ENCODE assay signal across 1 cellular context in the genomic region with DNA sequence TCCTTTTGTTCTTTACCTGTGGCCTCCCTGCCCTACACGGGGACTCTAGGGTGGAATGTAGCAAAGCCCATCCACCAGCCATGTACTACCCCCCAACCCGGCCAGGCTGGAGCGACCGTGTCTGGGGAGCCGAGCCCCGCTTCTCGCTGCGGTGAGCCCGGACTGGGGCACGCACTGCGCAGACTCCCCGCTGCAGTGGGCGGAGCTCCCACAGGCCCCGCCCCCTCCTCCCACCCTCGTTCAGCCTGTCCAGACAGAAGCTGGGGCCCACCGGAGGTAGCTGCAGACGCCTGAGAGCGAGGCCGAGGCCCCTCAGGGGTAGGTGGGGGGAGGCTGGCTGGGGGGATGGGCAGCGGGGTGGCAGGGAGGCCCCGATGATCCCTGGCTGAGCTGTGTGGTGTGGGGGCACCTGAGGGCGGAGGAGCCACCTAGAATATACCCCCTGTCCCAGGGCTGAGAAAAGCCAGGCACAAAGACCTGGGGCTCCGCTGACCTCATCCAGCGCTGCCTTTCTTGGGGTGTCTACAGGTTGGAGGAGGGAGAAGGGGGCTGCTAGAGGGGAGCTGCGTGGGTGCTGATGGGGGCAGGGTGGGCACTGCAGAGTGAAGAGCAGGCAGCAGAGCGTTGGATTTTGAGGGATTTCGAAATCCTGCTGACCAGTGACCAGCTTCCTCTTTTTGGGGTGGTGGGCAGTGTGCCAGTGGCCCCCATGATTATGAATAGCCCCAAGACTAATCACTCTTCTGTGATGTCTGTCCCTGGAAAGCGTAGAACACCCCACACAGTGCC.
TF ChIP-seq lines count a peak whose summit lies in the region.

No MANE protein-coding gene starts in this region.

TF ChIP-seq in HEK293, 187 proteins besides CTCF, POLR2A, EP300 and RAD21 (continued from another document):
- TF ChIP-seq, protein P1, sequence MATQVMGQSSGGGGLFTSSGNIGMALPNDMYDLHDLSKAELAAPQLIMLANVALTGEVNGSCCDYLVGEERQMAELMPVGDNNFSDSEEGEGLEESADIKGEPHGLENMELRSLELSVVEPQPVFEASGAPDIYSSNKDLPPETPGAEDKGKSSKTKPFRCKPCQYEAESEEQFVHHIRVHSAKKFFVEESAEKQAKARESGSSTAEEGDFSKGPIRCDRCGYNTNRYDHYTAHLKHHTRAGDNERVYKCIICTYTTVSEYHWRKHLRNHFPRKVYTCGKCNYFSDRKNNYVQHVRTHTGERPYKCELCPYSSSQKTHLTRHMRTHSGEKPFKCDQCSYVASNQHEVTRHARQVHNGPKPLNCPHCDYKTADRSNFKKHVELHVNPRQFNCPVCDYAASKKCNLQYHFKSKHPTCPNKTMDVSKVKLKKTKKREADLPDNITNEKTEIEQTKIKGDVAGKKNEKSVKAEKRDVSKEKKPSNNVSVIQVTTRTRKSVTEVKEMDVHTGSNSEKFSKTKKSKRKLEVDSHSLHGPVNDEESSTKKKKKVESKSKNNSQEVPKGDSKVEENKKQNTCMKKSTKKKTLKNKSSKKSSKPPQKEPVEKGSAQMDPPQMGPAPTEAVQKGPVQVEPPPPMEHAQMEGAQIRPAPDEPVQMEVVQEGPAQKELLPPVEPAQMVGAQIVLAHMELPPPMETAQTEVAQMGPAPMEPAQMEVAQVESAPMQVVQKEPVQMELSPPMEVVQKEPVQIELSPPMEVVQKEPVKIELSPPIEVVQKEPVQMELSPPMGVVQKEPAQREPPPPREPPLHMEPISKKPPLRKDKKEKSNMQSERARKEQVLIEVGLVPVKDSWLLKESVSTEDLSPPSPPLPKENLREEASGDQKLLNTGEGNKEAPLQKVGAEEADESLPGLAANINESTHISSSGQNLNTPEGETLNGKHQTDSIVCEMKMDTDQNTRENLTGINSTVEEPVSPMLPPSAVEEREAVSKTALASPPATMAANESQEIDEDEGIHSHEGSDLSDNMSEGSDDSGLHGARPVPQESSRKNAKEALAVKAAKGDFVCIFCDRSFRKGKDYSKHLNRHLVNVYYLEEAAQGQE (tag by site-specific recombination; IDR thresholded peaks at IDR 0.05) = no peak
- peak; percentile 77 for TF ChIP-seq ZNF341 (tag by site-specific recombination; IDR thresholded peaks at IDR 0.05; ENCODE audit: low read depth)
- TF ChIP-seq ZNF114 (tag by site-specific recombination; IDR thresholded peaks at IDR 0.05) = no peak
- TF ChIP-seq, protein P2, sequence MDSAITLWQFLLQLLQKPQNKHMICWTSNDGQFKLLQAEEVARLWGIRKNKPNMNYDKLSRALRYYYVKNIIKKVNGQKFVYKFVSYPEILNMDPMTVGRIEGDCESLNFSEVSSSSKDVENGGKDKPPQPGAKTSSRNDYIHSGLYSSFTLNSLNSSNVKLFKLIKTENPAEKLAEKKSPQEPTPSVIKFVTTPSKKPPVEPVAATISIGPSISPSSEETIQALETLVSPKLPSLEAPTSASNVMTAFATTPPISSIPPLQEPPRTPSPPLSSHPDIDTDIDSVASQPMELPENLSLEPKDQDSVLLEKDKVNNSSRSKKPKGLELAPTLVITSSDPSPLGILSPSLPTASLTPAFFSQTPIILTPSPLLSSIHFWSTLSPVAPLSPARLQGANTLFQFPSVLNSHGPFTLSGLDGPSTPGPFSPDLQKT (IDR thresholded peaks at IDR 0.05; ENCODE audit: borderline replicate concordance, low read depth, low read length) = no peak
- TF ChIP-seq ZNF530 (tag by site-specific recombination; IDR thresholded peaks at IDR 0.05; ENCODE audit: low read depth) = no peak
- no peak for TF ChIP-seq HOXD13 (CRISPR knock-in tag; IDR thresholded peaks at IDR 0.05; ENCODE audit: borderline replicate concordance)
- no peak for TF ChIP-seq ZNF16 (tag by site-specific recombination; IDR thresholded peaks at IDR 0.05; ENCODE audit: low read depth)
- TF ChIP-seq SP2 (tag by site-specific recombination; IDR thresholded peaks at IDR 0.05) = peak; percentile 59
- TF ChIP-seq ZXDB (tag by site-specific recombination; IDR thresholded peaks at IDR 0.05) = 0 out of 2 replicates have a peak, but pooled peaks have one; percentile 16
- peak; percentile 56 for TF ChIP-seq GLIS2 (tag by site-specific recombination; IDR thresholded peaks at IDR 0.05)
- no peak for TF ChIP-seq ZNF621 (tag by site-specific recombination; IDR thresholded peaks at IDR 0.05)
- TF ChIP-seq ZBTB17 (tag by site-specific recombination; IDR thresholded peaks at IDR 0.05) = 0 out of 2 replicates have a peak, but pooled peaks have one; percentile 11
- TF ChIP-seq ZIC2 (tag by site-specific recombination; IDR thresholded peaks at IDR 0.05) = no peak
- TF ChIP-seq REPIN1 (tag by site-specific recombination; IDR thresholded peaks at IDR 0.05; ENCODE audit: low read depth) = no peak
- TF ChIP-seq ZNF514 (tag by site-specific recombination; IDR thresholded peaks at IDR 0.05) = no peak
- TF ChIP-seq ZNF555 (tag by site-specific recombination; conservative IDR thresholded peaks at IDR 0.05) = no peak
- TF ChIP-seq, protein P3, sequence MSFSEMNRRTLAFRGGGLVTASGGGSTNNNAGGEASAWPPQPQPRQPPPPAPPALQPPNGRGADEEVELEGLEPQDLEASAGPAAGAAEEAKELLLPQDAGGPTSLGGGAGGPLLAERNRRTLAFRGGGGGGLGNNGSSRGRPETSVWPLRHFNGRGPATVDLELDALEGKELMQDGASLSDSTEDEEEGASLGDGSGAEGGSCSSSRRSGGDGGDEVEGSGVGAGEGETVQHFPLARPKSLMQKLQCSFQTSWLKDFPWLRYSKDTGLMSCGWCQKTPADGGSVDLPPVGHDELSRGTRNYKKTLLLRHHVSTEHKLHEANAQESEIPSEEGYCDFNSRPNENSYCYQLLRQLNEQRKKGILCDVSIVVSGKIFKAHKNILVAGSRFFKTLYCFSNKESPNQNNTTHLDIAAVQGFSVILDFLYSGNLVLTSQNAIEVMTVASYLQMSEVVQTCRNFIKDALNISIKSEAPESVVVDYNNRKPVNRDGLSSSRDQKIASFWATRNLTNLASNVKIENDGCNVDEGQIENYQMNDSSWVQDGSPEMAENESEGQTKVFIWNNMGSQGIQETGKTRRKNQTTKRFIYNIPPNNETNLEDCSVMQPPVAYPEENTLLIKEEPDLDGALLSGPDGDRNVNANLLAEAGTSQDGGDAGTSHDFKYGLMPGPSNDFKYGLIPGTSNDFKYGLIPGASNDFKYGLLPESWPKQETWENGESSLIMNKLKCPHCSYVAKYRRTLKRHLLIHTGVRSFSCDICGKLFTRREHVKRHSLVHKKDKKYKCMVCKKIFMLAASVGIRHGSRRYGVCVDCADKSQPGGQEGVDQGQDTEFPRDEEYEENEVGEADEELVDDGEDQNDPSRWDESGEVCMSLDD (tag by site-specific recombination; IDR thresholded peaks at IDR 0.05) = no peak
- no peak for TF ChIP-seq ZNF629 (tag by site-specific recombination; IDR thresholded peaks at IDR 0.05)
- TF ChIP-seq, protein P4, sequence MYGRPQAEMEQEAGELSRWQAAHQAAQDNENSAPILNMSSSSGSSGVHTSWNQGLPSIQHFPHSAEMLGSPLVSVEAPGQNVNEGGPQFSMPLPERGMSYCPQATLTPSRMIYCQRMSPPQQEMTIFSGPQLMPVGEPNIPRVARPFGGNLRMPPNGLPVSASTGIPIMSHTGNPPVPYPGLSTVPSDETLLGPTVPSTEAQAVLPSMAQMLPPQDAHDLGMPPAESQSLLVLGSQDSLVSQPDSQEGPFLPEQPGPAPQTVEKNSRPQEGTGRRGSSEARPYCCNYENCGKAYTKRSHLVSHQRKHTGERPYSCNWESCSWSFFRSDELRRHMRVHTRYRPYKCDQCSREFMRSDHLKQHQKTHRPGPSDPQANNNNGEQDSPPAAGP (tag by site-specific recombination; IDR thresholded peaks at IDR 0.05) = no peak
- TF ChIP-seq ZNF664 (tag by site-specific recombination; IDR thresholded peaks at IDR 0.05) = no peak
- TF ChIP-seq SP3 (tag by site-specific recombination; IDR thresholded peaks at IDR 0.05) = peak; percentile 82
- TF ChIP-seq MYNN (tag by site-specific recombination; IDR thresholded peaks at IDR 0.05; ENCODE audit: borderline replicate concordance) = no peak
- TF ChIP-seq ZFP41 (tag by site-specific recombination; IDR thresholded peaks at IDR 0.05; ENCODE audit: borderline replicate concordance) = no peak
- TF ChIP-seq ZNF600 (tag by site-specific recombination; IDR thresholded peaks at IDR 0.05) = peak; percentile 23; the same call in 1 of the 2 replicates
- no peak for TF ChIP-seq ZNF202 (tag by site-specific recombination; IDR thresholded peaks at IDR 0.05; ENCODE audit: borderline replicate concordance)
- TF ChIP-seq ZNF223 (tag by site-specific recombination; IDR thresholded peaks at IDR 0.05) = no peak
- no peak for TF ChIP-seq ZNF830 (tag by site-specific recombination; IDR thresholded peaks at IDR 0.05; ENCODE audit: low read depth)
- peak; percentile 62; the same call in 1 of the 2 replicates for TF ChIP-seq OSR2 (tag by site-specific recombination; IDR thresholded peaks at IDR 0.05)
- TF ChIP-seq ZNF544 (tag by site-specific recombination; IDR thresholded peaks at IDR 0.05) = no peak
- TF ChIP-seq ZNF366 (tag by site-specific recombination; conservative IDR thresholded peaks at IDR 0.05) = no peak
- TF ChIP-seq, protein P5, sequence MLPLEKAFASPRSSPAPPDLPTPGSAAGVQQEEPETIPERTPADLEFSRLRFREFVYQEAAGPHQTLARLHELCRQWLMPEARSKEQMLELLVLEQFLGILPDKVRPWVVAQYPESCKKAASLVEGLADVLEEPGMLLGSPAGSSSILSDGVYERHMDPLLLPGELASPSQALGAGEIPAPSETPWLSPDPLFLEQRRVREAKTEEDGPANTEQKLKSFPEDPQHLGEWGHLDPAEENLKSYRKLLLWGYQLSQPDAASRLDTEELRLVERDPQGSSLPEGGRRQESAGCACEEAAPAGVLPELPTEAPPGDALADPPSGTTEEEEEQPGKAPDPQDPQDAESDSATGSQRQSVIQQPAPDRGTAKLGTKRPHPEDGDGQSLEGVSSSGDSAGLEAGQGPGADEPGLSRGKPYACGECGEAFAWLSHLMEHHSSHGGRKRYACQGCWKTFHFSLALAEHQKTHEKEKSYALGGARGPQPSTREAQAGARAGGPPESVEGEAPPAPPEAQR (tag by site-specific recombination; IDR thresholded peaks at IDR 0.05) = no peak
- TF ChIP-seq ZNF660 (tag by site-specific recombination; IDR thresholded peaks at IDR 0.05) = no peak; the same call in 1 of the 2 replicates
- TF ChIP-seq ZNF292 (tag by site-specific recombination; IDR thresholded peaks at IDR 0.05; ENCODE audit: borderline replicate concordance, low read depth) = no peak
- no peak for TF ChIP-seq ZNF433 (tag by site-specific recombination; IDR thresholded peaks at IDR 0.05; ENCODE audit: low read depth)
- TF ChIP-seq ZNF184 (tag by site-specific recombination; IDR thresholded peaks at IDR 0.05) = no peak
- no peak for TF ChIP-seq ZNF121 (tag by site-specific recombination; IDR thresholded peaks at IDR 0.05)
- TF ChIP-seq, protein P6, sequence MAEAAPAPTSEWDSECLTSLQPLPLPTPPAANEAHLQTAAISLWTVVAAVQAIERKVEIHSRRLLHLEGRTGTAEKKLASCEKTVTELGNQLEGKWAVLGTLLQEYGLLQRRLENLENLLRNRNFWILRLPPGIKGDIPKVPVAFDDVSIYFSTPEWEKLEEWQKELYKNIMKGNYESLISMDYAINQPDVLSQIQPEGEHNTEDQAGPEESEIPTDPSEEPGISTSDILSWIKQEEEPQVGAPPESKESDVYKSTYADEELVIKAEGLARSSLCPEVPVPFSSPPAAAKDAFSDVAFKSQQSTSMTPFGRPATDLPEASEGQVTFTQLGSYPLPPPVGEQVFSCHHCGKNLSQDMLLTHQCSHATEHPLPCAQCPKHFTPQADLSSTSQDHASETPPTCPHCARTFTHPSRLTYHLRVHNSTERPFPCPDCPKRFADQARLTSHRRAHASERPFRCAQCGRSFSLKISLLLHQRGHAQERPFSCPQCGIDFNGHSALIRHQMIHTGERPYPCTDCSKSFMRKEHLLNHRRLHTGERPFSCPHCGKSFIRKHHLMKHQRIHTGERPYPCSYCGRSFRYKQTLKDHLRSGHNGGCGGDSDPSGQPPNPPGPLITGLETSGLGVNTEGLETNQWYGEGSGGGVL (tag by site-specific recombination; IDR thresholded peaks at IDR 0.05) = peak; percentile 90
- no peak for TF ChIP-seq ZNF302 (tag by site-specific recombination; IDR thresholded peaks at IDR 0.05; ENCODE audit: low read depth)
- TF ChIP-seq ZNF335 (tag by site-specific recombination; conservative IDR thresholded peaks at IDR 0.05) = peak; percentile 74
- no peak for TF ChIP-seq ZNF350 (tag by site-specific recombination; IDR thresholded peaks at IDR 0.05)
- TF ChIP-seq ZNF211 (tag by site-specific recombination; IDR thresholded peaks at IDR 0.05; ENCODE audit: low read depth) = no peak
- TF ChIP-seq, protein P7, sequence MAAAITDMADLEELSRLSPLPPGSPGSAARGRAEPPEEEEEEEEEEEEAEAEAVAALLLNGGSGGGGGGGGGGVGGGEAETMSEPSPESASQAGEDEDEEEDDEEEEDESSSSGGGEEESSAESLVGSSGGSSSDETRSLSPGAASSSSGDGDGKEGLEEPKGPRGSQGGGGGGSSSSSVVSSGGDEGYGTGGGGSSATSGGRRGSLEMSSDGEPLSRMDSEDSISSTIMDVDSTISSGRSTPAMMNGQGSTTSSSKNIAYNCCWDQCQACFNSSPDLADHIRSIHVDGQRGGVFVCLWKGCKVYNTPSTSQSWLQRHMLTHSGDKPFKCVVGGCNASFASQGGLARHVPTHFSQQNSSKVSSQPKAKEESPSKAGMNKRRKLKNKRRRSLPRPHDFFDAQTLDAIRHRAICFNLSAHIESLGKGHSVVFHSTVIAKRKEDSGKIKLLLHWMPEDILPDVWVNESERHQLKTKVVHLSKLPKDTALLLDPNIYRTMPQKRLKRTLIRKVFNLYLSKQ (tag by site-specific recombination; IDR thresholded peaks at IDR 0.05; ENCODE audit: borderline replicate concordance) = no peak
- TF ChIP-seq, protein P8, sequence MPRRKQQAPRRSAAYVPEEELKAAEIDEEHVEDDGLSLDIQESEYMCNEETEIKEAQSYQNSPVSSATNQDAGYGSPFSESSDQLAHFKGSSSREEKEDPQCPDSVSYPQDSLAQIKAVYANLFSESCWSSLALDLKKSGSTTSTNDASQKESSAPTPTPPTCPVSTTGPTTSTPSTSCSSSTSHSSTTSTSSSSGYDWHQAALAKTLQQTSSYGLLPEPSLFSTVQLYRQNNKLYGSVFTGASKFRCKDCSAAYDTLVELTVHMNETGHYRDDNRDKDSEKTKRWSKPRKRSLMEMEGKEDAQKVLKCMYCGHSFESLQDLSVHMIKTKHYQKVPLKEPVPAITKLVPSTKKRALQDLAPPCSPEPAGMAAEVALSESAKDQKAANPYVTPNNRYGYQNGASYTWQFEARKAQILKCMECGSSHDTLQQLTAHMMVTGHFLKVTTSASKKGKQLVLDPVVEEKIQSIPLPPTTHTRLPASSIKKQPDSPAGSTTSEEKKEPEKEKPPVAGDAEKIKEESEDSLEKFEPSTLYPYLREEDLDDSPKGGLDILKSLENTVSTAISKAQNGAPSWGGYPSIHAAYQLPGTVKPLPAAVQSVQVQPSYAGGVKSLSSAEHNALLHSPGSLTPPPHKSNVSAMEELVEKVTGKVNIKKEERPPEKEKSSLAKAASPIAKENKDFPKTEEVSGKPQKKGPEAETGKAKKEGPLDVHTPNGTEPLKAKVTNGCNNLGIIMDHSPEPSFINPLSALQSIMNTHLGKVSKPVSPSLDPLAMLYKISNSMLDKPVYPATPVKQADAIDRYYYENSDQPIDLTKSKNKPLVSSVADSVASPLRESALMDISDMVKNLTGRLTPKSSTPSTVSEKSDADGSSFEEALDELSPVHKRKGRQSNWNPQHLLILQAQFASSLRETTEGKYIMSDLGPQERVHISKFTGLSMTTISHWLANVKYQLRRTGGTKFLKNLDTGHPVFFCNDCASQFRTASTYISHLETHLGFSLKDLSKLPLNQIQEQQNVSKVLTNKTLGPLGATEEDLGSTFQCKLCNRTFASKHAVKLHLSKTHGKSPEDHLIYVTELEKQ (tag by site-specific recombination; IDR thresholded peaks at IDR 0.05; ENCODE audit: borderline replicate concordance) = no peak
- no peak for TF ChIP-seq FEZF1 (tag by site-specific recombination; IDR thresholded peaks at IDR 0.05)
- no peak for TF ChIP-seq ZBTB1 (tag by site-specific recombination; IDR thresholded peaks at IDR 0.05)
